11 cellular contexts compared by ENCODE assay signal in the genomic region with DNA sequence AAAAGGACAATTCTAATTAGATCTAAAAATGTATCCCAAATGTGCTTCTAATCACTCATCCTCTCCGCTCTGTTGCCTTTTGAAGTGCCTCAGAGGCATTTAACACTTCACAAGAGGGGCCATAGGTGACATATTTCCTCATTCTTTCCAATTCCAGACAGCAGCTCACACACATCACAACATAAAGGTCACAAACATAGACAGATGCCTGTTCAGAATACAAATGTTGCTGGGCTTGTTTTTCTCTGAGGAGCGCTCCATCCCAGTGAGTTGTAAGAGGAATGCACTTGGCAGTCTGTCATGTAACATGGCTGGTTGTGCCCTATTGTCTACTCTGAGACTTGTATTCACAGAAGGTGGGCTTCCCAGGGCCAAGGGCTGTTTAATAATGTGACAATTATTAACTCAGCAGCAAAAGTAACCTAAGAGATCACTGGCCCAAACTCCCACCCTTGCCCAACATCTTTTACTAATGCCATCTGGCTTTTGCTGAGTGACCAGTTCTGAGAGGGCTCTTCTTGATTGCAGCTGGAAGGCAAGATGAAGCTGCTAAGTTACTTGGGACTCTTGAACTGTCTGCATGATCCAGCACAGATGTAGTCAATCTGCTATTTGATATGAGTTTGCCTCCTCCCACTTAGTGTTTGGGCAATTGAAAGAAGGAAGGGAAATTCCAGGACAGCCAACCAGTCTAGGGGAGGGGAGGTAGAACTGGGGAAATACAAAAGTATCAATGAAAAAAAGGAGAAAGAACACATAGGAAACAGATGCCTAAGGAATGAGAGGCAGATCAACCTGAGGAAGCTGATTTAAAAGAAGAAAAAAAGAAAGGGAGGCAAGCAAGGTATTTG. TPM values are rescaled to one million over a fixed set of nuclear protein-coding genes. Genes with fewer than 3 reads are reported as not detected.
A peak's percentile ranks its signal among the peaks of the same experiment; 100 is the strongest.
DNase-seq lines count a peak whose midpoint lies in the region; ATAC-seq, FAIRE-seq and TF ChIP-seq lines count a peak whose summit lies in the region.
"Had no signal": no experiment of that assay in that cellular context is flagged by ENCODE, and none has a peak within 500 bp of the region (broad histone marks: within the 10 kb centered on the region; RNA-seq: fewer than 3 reads in every experiment).

No MANE protein-coding gene starts in this region.

- TF ChIP-seq CTCF in AG10803 (conservative IDR thresholded peaks at IDR 0.05; ENCODE audit: low read length): no peak
- TF ChIP-seq CTCF in D721Med (IDR thresholded peaks at IDR 0.05; ENCODE audit: insufficient read depth, missing control alignments): no peak

- no peaks in the 10 kb centered on the region for H3K9me3 Mint-ChIP-seq in activated T-helper 2 cell treated with anti-CD3 and anti-CD28 coated beads, Interferon-gamma antibody, Interleukin-2, Interleukin-4, amounts not matched to agents 10 μg/mL and 5 μg/mL and 100 μg/mL, durations not matched to agents 14 hours and 24 hours and 36 hours
- H3K9me3 Mint-ChIP-seq: stimulated activated memory B cell treated with anti-CD40 and anti-IgM and Interleukin-4, amounts not matched to agents 10 μg/mL and 1 μg/mL and 100 μg/mL, for 72 hours had no signal

- peak overlapping the region; percentile 39 for H3K27ac Mint-ChIP-seq in activated T-helper 2 cell treated with anti-CD3 and anti-CD28 coated beads, Interferon-gamma antibody, Interleukin-2, Interleukin-4, amounts not matched to agents 10 μg/mL and 5 μg/mL and 100 μg/mL, durations not matched to agents 14 hours and 24 hours and 36 hours
- H3K27ac Mint-ChIP-seq: stimulated activated memory B cell treated with anti-CD40 and anti-IgM and Interleukin-4, amounts not matched to agents 10 μg/mL and 1 μg/mL and 100 μg/mL, for 72 hours had no signal

- CTCF ChIA-PET in HEK293T (lab: Yijun Ruan, JAX): interaction anchor here (0.6 kb wide), 1 partner anchor 39 kb away, joined by 3 read pairs; no protein-coding TSS in a partner anchor

- H3K4me1 Mint-ChIP-seq in activated T-helper 2 cell treated with anti-CD3 and anti-CD28 coated beads, Interferon-gamma antibody, Interleukin-2, Interleukin-4, amounts not matched to agents 10 μg/mL and 5 μg/mL and 100 μg/mL, durations not matched to agents 14 hours and 24 hours and 36 hours (ENCODE audit: low read depth): peaks cover 5% of the 10 kb centered on the region

- H3K36me3 Mint-ChIP-seq in activated T-helper 2 cell treated with anti-CD3 and anti-CD28 coated beads, Interferon-gamma antibody, Interleukin-2, Interleukin-4, amounts not matched to agents 10 μg/mL and 5 μg/mL and 100 μg/mL, durations not matched to agents 14 hours and 24 hours and 36 hours (ENCODE audit: low read depth): peaks cover 9% of the 10 kb centered on the region

- intact Hi-C loops in activated T-helper 2 cell treated with anti-CD3 and anti-CD28 coated beads, Interferon-gamma antibody, Interleukin-2, Interleukin-4, amounts not matched to agents 10 μg/mL and 5 μg/mL and 100 μg/mL, durations not matched to agents 14 hours and 24 hours and 36 hours (cut with micrococcal nuclease): no loop called here

- ATAC-seq in HG02852 (IDR thresholded peaks at IDR 0.05; ENCODE audit: unreplicated experiment) (peak; percentile 48), GM19324 (IDR thresholded peaks at IDR 0.05; ENCODE audit: low FRiP score, unreplicated experiment) (no peak)
- ATAC-seq: stimulated activated memory B cell treated with anti-CD40 and anti-IgM and Interleukin-4, amounts not matched to agents 10 μg/mL and 1 μg/mL and 100 μg/mL, for 72 hours had no signal

- no peak overlapping the region for H3K4me3 Mint-ChIP-seq in activated T-helper 2 cell treated with anti-CD3 and anti-CD28 coated beads, Interferon-gamma antibody, Interleukin-2, Interleukin-4, amounts not matched to agents 10 μg/mL and 5 μg/mL and 100 μg/mL, durations not matched to agents 14 hours and 24 hours and 36 hours (ENCODE audit: low read depth)
- H3K4me3 Mint-ChIP-seq: stimulated activated memory B cell treated with anti-CD40 and anti-IgM and Interleukin-4, amounts not matched to agents 10 μg/mL and 1 μg/mL and 100 μg/mL, for 72 hours had no signal

- DNase-seq in AG10803 (ENCODE audit: low read depth) (peak; percentile 25), left kidney (ENCODE audit: low read depth, low spot score) (peak; percentile 93), LoVo (ENCODE audit: low spot score) (no peak), D721Med (ENCODE audit: insufficient read length, low spot score) (no peak), HEK293T (ENCODE audit: extremely low spot score) (no peak)
- no peak for DNase-seq in activated T-helper 2 cell treated with anti-CD3 and anti-CD28 coated beads, Interferon-gamma antibody, Interleukin-2, Interleukin-4, amounts not matched to agents 10 μg/mL and 5 μg/mL and 100 μg/mL, durations not matched to agents 14 hours and 24 hours and 36 hours (ENCODE audit: low spot score)
- DNase-seq: activated CD4-positive, alpha-beta T cell treated with anti-CD3 and anti-CD28 coated beads, Interleukin-2, amount 50 U/mL, for 48 hours; COR-L47 had no signal

- POLR2A ChIA-PET in HEK293T (lab: Yijun Ruan, JAX): no interaction called here

- H3K27me3 Mint-ChIP-seq in activated T-helper 2 cell treated with anti-CD3 and anti-CD28 coated beads, Interferon-gamma antibody, Interleukin-2, Interleukin-4, amounts not matched to agents 10 μg/mL and 5 μg/mL and 100 μg/mL, durations not matched to agents 14 hours and 24 hours and 36 hours (ENCODE audit: low read depth): no peaks in the 10 kb centered on the region
- H3K27me3 Mint-ChIP-seq: stimulated activated memory B cell treated with anti-CD40 and anti-IgM and Interleukin-4, amounts not matched to agents 10 μg/mL and 1 μg/mL and 100 μg/mL, for 72 hours had no signal

- H3K4me3 ChIP-seq in AG10803 (ENCODE audit: low read length): no peak overlapping the region

- no peak for FAIRE-seq in D721Med (lab: Jason Lieb, UNC)

TF ChIP-seq in HEK293T, 16 proteins besides CTCF, POLR2A, EP300 and RAD21:
- TF ChIP-seq NFRKB (IDR thresholded peaks at IDR 0.05) (no peak), FOXM1 (IDR thresholded peaks at IDR 0.05; ENCODE audit: borderline replicate concordance) (no peak), LEF1 (IDR thresholded peaks at IDR 0.05; ENCODE audit: borderline replicate concordance) (no peak), ARNT (IDR thresholded peaks at IDR 0.05) (no peak), ZNF384 (IDR thresholded peaks at IDR 0.05) (no peak), FOXK2 (IDR thresholded peaks at IDR 0.05) (no peak), HDGF (IDR thresholded peaks at IDR 0.05; ENCODE audit: borderline replicate concordance) (no peak), TARDBP (IDR thresholded peaks at IDR 0.05) (no peak), SP1 (IDR thresholded peaks at IDR 0.05) (no peak), FOXA1 (IDR thresholded peaks at IDR 0.05) (no peak), ELF4 (IDR thresholded peaks at IDR 0.05) (no peak), SUZ12 (IDR thresholded peaks at IDR 0.05) (no peak), BHLHE40 (IDR thresholded peaks at IDR 0.05; ENCODE audit: borderline replicate concordance) (no peak), CTBP1 (IDR thresholded peaks at IDR 0.05; ENCODE audit: borderline replicate concordance) (no peak), L3MBTL2 (conservative IDR thresholded peaks at IDR 0.05) (no peak)
- TF ChIP-seq, protein P1, sequence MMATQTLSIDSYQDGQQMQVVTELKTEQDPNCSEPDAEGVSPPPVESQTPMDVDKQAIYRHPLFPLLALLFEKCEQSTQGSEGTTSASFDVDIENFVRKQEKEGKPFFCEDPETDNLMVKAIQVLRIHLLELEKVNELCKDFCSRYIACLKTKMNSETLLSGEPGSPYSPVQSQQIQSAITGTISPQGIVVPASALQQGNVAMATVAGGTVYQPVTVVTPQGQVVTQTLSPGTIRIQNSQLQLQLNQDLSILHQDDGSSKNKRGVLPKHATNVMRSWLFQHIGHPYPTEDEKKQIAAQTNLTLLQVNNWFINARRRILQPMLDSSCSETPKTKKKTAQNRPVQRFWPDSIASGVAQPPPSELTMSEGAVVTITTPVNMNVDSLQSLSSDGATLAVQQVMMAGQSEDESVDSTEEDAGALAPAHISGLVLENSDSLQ (IDR thresholded peaks at IDR 0.05): no peak

RNA-seq across cellular contexts. Expression of a gene that starts 13.6 kb away (rescaled TPM):
- total RNA-seq in activated T-helper 2 cell treated with anti-CD3 and anti-CD28 coated beads, Interferon-gamma antibody, Interleukin-2, Interleukin-4, amounts not matched to agents 10 μg/mL and 5 μg/mL and 100 μg/mL, durations not matched to agents 14 hours and 24 hours and 36 hours: 16.5 and 17.5 TPM in 2 replicates

RNA-seq across cellular contexts. Expression of a gene that starts 25.0 kb away (rescaled TPM):
- 0.14 and 0.30 TPM in 2 replicates for total RNA-seq in activated T-helper 2 cell treated with anti-CD3 and anti-CD28 coated beads, Interferon-gamma antibody, Interleukin-2, Interleukin-4, amounts not matched to agents 10 μg/mL and 5 μg/mL and 100 μg/mL, durations not matched to agents 14 hours and 24 hours and 36 hours

Comparison
In these comparisons a context has a peak if more than half of its experiments do, and no peak if none do; other contexts are left out.
1. DNase-seq: peak in AG10803 (single experiment) and left kidney (single experiment); none in activated T-helper 2 cell treated with anti-CD3 and anti-CD28 coated beads, Interferon-gamma antibody, Interleukin-2, Interleukin-4, amounts not matched to agents 10 μg/mL and 5 μg/mL and 100 μg/mL, durations not matched to agents 14 hours and 24 hours and 36 hours (single experiment), LoVo (single experiment), D721Med (single experiment) and HEK293T (single experiment).